Comparison of ENCODE assay signal across 24 cellular contexts in the genomic region with DNA sequence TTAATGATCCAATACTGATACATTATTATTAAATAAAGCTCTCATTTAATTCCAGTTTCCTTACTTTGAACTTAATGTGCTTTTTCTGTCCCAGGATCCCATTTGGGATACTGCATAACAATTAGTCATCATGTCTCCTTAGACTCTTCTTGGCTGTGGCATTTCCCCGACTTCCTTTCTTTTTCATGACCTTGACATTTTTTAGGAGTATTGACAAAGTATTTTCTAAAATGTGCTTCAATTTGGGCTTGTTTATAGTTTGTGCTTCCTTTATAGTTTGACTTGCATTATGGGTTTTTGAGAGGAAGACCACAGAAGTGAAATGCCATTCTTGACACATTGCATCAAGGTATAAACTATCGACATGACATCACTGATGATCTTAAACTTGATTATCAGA.
"Had no signal": no experiment of that assay in that cellular context is flagged by ENCODE, and none has a peak within 500 bp of the region (broad histone marks: within the 10 kb centered on the region; RNA-seq: fewer than 3 reads in every experiment).

No MANE protein-coding gene starts in this region.

- FAIRE-seq: colon, endometrium, frontal cortex had no signal

- H3K27ac ChIP-seq: colonic mucosa, coronary artery, dorsolateral prefrontal cortex, epithelial cell of prostate, esophagus muscularis mucosa, esophagus squamous epithelium, foreskin keratinocyte, gastrocnemius medialis, gastroesophageal sphincter, heart left ventricle, heart right ventricle had no signal

- H3K4me1 ChIP-seq: colonic mucosa, esophagus muscularis mucosa, esophagus squamous epithelium, foreskin keratinocyte, gastrocnemius medialis, gastroesophageal sphincter, heart left ventricle, heart right ventricle had no signal

- H3K4me3 ChIP-seq: colonic mucosa, coronary artery, dorsolateral prefrontal cortex, esophagus muscularis mucosa, esophagus squamous epithelium, gastrocnemius medialis, gastroesophageal sphincter, heart left ventricle, heart right ventricle had no signal

- H3K9me3 ChIP-seq: colonic mucosa, esophagus muscularis mucosa, esophagus squamous epithelium, gastrocnemius medialis, gastroesophageal sphincter, heart left ventricle, heart right ventricle had no signal

- DNase-seq: colonic mucosa; cortex of kidney; dorsolateral prefrontal cortex; effector CD4-positive, alpha-beta T cell; effector CD8-positive, alpha-beta T cell; effector memory CD4-positive, alpha-beta T cell; effector memory CD8-positive, alpha-beta T cell; erythroblast; esophagus squamous epithelium; foreskin fibroblast; foreskin keratinocyte; foreskin melanocyte; gastrocnemius medialis; glutamatergic neuron; head of caudate nucleus; heart left ventricle; heart right ventricle had no signal

- H3K36me3 ChIP-seq: colonic mucosa, esophagus muscularis mucosa, esophagus squamous epithelium, gastrocnemius medialis, gastroesophageal sphincter, heart left ventricle, heart right ventricle had no signal

- H3K27me3 ChIP-seq: colonic mucosa, dorsolateral prefrontal cortex, esophagus muscularis mucosa, esophagus squamous epithelium, foreskin keratinocyte, gastrocnemius medialis, gastroesophageal sphincter, heart left ventricle, heart right ventricle had no signal
